Comparison of ENCODE assay signal across 8 cellular contexts in the genomic region with DNA sequence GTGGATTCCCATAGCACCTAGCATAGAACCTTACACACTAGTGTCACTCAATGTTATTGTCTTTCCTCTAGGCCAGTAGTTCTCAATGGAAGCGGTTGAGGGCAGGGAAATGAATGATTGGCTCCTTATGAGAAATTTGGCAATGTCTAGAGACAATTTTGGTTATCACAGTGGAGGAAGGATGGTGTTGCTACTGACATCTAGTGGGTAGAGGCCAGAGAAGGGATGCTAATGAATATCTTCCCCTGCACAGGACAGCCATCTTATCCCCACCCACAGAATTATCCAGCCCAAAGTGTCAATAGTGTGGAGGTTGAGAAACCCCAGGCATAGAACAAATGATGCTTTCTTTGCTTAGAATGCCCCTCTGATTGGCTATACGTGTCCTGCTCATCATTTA. TPM values are rescaled to one million over a fixed set of nuclear protein-coding genes. Genes with fewer than 3 reads are reported as not detected.
A peak's percentile ranks its signal among the peaks of the same experiment; 100 is the strongest.
DNase-seq lines count a peak whose midpoint lies in the region; ATAC-seq, FAIRE-seq and TF ChIP-seq lines count a peak whose summit lies in the region.

No MANE protein-coding gene starts in this region.

- TF ChIP-seq POLR2A in A549 (IDR thresholded peaks at IDR 0.05; ENCODE audit: low read length) (no peak), GM12891 (IDR thresholded peaks at IDR 0.05; ENCODE audit: low read depth, low read length) (no peak)

- POLR2A ChIA-PET in A549 (lab: Yijun Ruan, JAX): no interaction called here

- H3K27ac ChIP-seq in A549: no peak overlapping the region
- no peak overlapping the region for H3K27ac ChIP-seq in tibial artery

- H3K4me3 ChIP-seq in A549 (no peak overlapping the region), tibial artery (no peak overlapping the region)

- no peaks in the 10 kb centered on the region for H3K36me3 ChIP-seq in tibial artery

- H3K9me3 ChIP-seq in A549: no peaks in the 10 kb centered on the region
- H3K9me3 ChIP-seq in tibial artery: no peaks in the 10 kb centered on the region

- CTCF ChIA-PET in A549 (lab: Yijun Ruan, JAX): interaction anchor here (0.7 to 1.4 kb wide), 3 partner anchors 132 to 165 kb away, joined by 3 to 4 read pairs (median 3); no protein-coding TSS in a partner anchor

- no peak for TF ChIP-seq EP300 in A549 (IDR thresholded peaks at IDR 0.05)

- H3K4me1 ChIP-seq in A549 (no peaks in the 10 kb centered on the region), tibial artery (peaks cover 0 to 7% (median 0%) of the 10 kb centered on the region in 4 donors)

- peak; percentile 54 to 59 for TF ChIP-seq RAD21 in A549 (conservative IDR thresholded peaks at IDR 0.05 in 1 of 2, IDR thresholded peaks at IDR 0.05 in 1 of 2)

- intact Hi-C loops in tibial artery (cut with DNase I; ENCODE audit: low total_unique reads): no loop called here

- no peak overlapping the region for H3K4me2 ChIP-seq in A549

- peak; percentile 85 to 89 for ATAC-seq in A549

- 15% methylated on average over 2 of the region's 2 CpGs for whole genome bisulfite sequencing in A549 (ENCODE audit: missing lambda C conversion rate)

- DNase-seq in A549 (ENCODE audit: low read depth in 1 of 2, low spot score in 1 of 2): peak; percentile 4 to 46
- DNase-seq in GM12891 (ENCODE audit: insufficient read length, low spot score): no peak
- peak; percentile 64 for DNase-seq in OCI-M1 (lab: John Stamatoyannopoulos, UW)
- peak; percentile 42 for DNase-seq in glomerular visceral epithelial cell (ENCODE audit: extremely low spot score)
- no peak for DNase-seq in tibial artery
- DNase-seq in islet precursor cell: no peak
- no peak for DNase-seq in HTR-8/SVneo (ENCODE audit: insufficient read length, low spot score)
- DNase-seq in NCI-H128 (lab: John Stamatoyannopoulos, UW; ENCODE audit: unreplicated experiment): no peak

- no peaks in the 10 kb centered on the region for H3K27me3 ChIP-seq in tibial artery

- peak; percentile 46; the same call in 2 of the 3 replicates for TF ChIP-seq CTCF in A549 (IDR thresholded peaks at IDR 0.05)
- TF ChIP-seq CTCF in tibial artery (IDR thresholded peaks at IDR 0.05): no peak

- FAIRE-seq in A549 (lab: Jason Lieb, UNC) (no peak), GM12891 (lab: Jason Lieb, UNC) (peak; percentile 69), HTR-8/SVneo (lab: Jason Lieb, UNC) (no peak)

TF ChIP-seq in A549, 52 proteins besides CTCF, POLR2A, EP300 and RAD21:
- TF ChIP-seq RCOR1 (IDR thresholded peaks at IDR 0.05; ENCODE audit: low read depth, low read length) (no peak), RFX5 (IDR thresholded peaks at IDR 0.05) (no peak), HOXB13 (CRISPR knock-in tag; IDR thresholded peaks at IDR 0.05; ENCODE audit: low read depth) (no peak), SMC3 (IDR thresholded peaks at IDR 0.05) (peak; percentile 65), POLR2AphosphoS2 (conservative IDR thresholded peaks at IDR 0.05; ENCODE audit: low read length) (no peak), HDAC2 (IDR thresholded peaks at IDR 0.05) (no peak)
- TF ChIP-seq, protein P1, sequence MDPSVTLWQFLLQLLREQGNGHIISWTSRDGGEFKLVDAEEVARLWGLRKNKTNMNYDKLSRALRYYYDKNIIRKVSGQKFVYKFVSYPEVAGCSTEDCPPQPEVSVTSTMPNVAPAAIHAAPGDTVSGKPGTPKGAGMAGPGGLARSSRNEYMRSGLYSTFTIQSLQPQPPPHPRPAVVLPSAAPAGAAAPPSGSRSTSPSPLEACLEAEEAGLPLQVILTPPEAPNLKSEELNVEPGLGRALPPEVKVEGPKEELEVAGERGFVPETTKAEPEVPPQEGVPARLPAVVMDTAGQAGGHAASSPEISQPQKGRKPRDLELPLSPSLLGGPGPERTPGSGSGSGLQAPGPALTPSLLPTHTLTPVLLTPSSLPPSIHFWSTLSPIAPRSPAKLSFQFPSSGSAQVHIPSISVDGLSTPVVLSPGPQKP (IDR thresholded peaks at IDR 0.05; ENCODE audit: low read depth, low read length): no peak
- TF ChIP-seq, protein P2, sequence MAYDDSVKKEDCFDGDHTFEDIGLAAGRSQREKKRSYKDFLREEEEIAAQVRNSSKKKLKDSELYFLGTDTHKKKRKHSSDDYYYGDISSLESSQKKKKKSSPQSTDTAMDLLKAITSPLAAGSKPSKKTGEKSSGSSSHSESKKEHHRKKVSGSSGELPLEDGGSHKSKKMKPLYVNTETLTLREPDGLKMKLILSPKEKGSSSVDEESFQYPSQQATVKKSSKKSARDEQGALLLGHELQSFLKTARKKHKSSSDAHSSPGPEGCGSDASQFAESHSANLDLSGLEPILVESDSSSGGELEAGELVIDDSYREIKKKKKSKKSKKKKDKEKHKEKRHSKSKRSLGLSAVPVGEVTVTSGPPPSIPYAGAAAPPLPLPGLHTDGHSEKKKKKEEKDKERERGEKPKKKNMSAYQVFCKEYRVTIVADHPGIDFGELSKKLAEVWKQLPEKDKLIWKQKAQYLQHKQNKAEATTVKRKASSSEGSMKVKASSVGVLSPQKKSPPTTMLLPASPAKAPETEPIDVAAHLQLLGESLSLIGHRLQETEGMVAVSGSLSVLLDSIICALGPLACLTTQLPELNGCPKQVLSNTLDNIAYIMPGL (CRISPR knock-in tag; IDR thresholded peaks at IDR 0.05; ENCODE audit: borderline replicate concordance): no peak

TF ChIP-seq in GM12891, 5 proteins besides CTCF, POLR2A, EP300 and RAD21:
- TF ChIP-seq POU2F2 (IDR thresholded peaks at IDR 0.05; ENCODE audit: low read depth, low read length): no peak
- TF ChIP-seq TAF1 (IDR thresholded peaks at IDR 0.05; ENCODE audit: low read depth, low read length): no peak
- no peak for TF ChIP-seq PAX5 (IDR thresholded peaks at IDR 0.05; ENCODE audit: insufficient read depth, low read length, severe bottlenecking)
- no peak for TF ChIP-seq POLR2AphosphoS5 (IDR thresholded peaks at IDR 0.05; ENCODE audit: low read depth, low read length)

RNA-seq across cellular contexts. Expression of a gene that starts 15.8 kb away (rescaled TPM):
- polyA plus RNA-seq in A549 (2011; rRNA removed) (not detected in 2 replicates), A549 (2017; fragmentation: RNase III; extraction: RNeasy Plus Mini Kit Qiagen cat#74134 plus additional on column Dnase treatment) (not detected in 3 replicates)
- not detected in 2 replicates for polyA plus RNA-seq in A549 (2012; cell fraction: cytosol; rRNA removed)
- not detected in 2 replicates for polyA plus RNA-seq in A549 (2012; cell fraction: nucleus; rRNA removed)
- not detected in 2 replicates for polyA minus RNA-seq in A549 (2011; rRNA and poly(A)+ RNA removed)
- polyA plus RNA-seq in GM12891 (2012; ENCODE audit: low read depth, missing spikeins): not detected

RNA-seq across cellular contexts. Expression of a gene that starts 39.6 kb away (rescaled TPM):
- polyA plus RNA-seq in A549 (2011; rRNA removed) (132 and 134 TPM in 2 replicates), A549 (2017; fragmentation: RNase III; extraction: RNeasy Plus Mini Kit Qiagen cat#74134 plus additional on column Dnase treatment) (227 to 287 TPM (median 267 TPM) in 3 replicates)
- 112 and 145 TPM in 2 replicates for polyA plus RNA-seq in A549 (2012; cell fraction: cytosol; rRNA removed)
- 49.4 and 73.1 TPM in 2 replicates for polyA plus RNA-seq in A549 (2012; cell fraction: nucleus; rRNA removed)
- 38.3 and 46.0 TPM in 2 replicates for polyA minus RNA-seq in A549 (2011; rRNA and poly(A)+ RNA removed)
- 40.7 TPM for polyA plus RNA-seq in GM12891 (2012; ENCODE audit: low read depth, missing spikeins)

Comparison
In these comparisons a context has a peak if more than half of its experiments do, and no peak if none do; other contexts are left out.
1. DNase-seq: peak in A549 (2 of 2), OCI-M1 (single experiment) and glomerular visceral epithelial cell (single experiment); none in GM12891 (single experiment), tibial artery (0 of 2), islet precursor cell (single experiment), HTR-8/SVneo (single experiment) and NCI-H128 (single experiment).